In genomic region chr1:100358210-100358609, GRCh38 we compare ENCODE assay signal across 9 cellular contexts. TPM values are rescaled to one million over a fixed set of nuclear protein-coding genes. Genes with fewer than 3 reads are reported as not detected.
DNase-seq lines count a peak whose midpoint lies in the region; ATAC-seq and TF ChIP-seq lines count a peak whose summit lies in the region.
"Had no signal": no experiment of that assay in that cellular context is flagged by ENCODE, and none has a peak within 500 bp of the region (broad histone marks: within the 10 kb centered on the region; RNA-seq: fewer than 3 reads in every experiment).

No MANE protein-coding gene starts in this region.

- TF ChIP-seq CTCF in heart left ventricle (IDR thresholded peaks at IDR 0.05) (peak in 9 of 12 donors; percentile 5 to 43 (median 19)), esophagus muscularis mucosa (IDR thresholded peaks at IDR 0.05) (peak in 2 of 3 experiments; percentile 7 to 26), testis (IDR thresholded peaks at IDR 0.05) (peak in 1 of 3 experiments; percentile 29)

- H3K36me3 ChIP-seq in heart left ventricle: peaks cover 0 to 4% (median 0%) of the 10 kb centered on the region in 9 donors
- H3K36me3 ChIP-seq in esophagus muscularis mucosa: peaks cover 0 to 5% (median 0%) of the 10 kb centered on the region in 4 donors
- H3K36me3 ChIP-seq in testis (ENCODE audit: low read depth, missing control alignments): no peaks in the 10 kb centered on the region

- no peak for TF ChIP-seq EP300 in esophagus muscularis mucosa (IDR thresholded peaks at IDR 0.05)

- H3K27me3 ChIP-seq in heart left ventricle: no peaks in the 10 kb centered on the region
- H3K27me3 ChIP-seq in esophagus muscularis mucosa: no peaks in the 10 kb centered on the region
- H3K27me3 ChIP-seq in testis: no peaks in the 10 kb centered on the region

- H3K4me1 ChIP-seq in heart left ventricle (peaks cover 6 to 80% (median 47%) of the 10 kb centered on the region in 12 donors), esophagus muscularis mucosa (peaks cover 64 to 85% (median 80%) of the 10 kb centered on the region in 4 donors), testis (peaks cover 20% of the 10 kb centered on the region)

- DNase-seq in heart left ventricle (no peak), left ventricle myocardium superior (no peak), OCI-M1 (lab: John Stamatoyannopoulos, UW) (peak; percentile 62), esophagus muscularis mucosa (ENCODE audit: extremely low spot score) (no peak), testis (peak; percentile 21), NCI-H2196 (lab: John Stamatoyannopoulos, UW; ENCODE audit: unreplicated experiment) (no peak), NCI-H2227 (lab: John Stamatoyannopoulos, UW; ENCODE audit: unreplicated experiment) (no peak)
- DNase-seq: head of caudate nucleus had no signal

- H3K27ac ChIP-seq in heart left ventricle (peak overlapping the region in 3 of 12 donors; percentile 13 to 22 (median 14)), esophagus muscularis mucosa (replicated peaks in 1 of 4) (peak overlapping the region; percentile 55 to 68 (median 64)), testis (no peak overlapping the region)

- TF ChIP-seq POLR2A in heart left ventricle (IDR thresholded peaks at IDR 0.05) (no peak), esophagus muscularis mucosa (IDR thresholded peaks at IDR 0.05; ENCODE audit: low read depth) (no peak), testis (IDR thresholded peaks at IDR 0.05) (no peak)

- H3K9me3 ChIP-seq in heart left ventricle: no peaks in the 10 kb centered on the region
- no peaks in the 10 kb centered on the region for H3K9me3 ChIP-seq in esophagus muscularis mucosa
- H3K9me3 ChIP-seq in testis: no peaks in the 10 kb centered on the region

- ATAC-seq in heart left ventricle (no peak), left ventricle myocardium superior (no peak), GM18511 (IDR thresholded peaks at IDR 0.05; ENCODE audit: unreplicated experiment) (no peak)

- H3K4me3 ChIP-seq in heart left ventricle (no peak overlapping the region), esophagus muscularis mucosa (no peak overlapping the region), testis (no peak overlapping the region)

- intact Hi-C loops in heart left ventricle (cut with DNase I) (loop anchor here in 8 of 10 donors (5.0 to 10.0 kb wide), 6 partner anchors 39 to 97 kb away; partner anchors contain the start of gene RTCA (in 1 of the 8)), left ventricle myocardium superior (cut with micrococcal nuclease) (no loop called here), esophagus muscularis mucosa (cut with DNase I) (no loop called here), testis (cut with DNase I; ENCODE audit: low total_unique reads) (no loop called here)

- 47 to 65% (median 56%) methylated on average over 2 of the region's 2 CpGs for WGBS in heart left ventricle, 4 donors
- WGBS in esophagus muscularis mucosa: 44% methylated on average over 2 of the region's 2 CpGs
- WGBS in testis, 2 donors: 36 to 47% methylated on average over 2 of the region's 2 CpGs

RNA-seq across cellular contexts. Expression of gene CDC14A, which starts 5.9 kb away (rescaled TPM):
- total RNA-seq in heart left ventricle: 1 to 10 TPM; 2.2 to 8.8 (median 4.4) TPM
- 1 to 10 TPM; 1.7 to 2.4 TPM for polyA plus RNA-seq in heart left ventricle
- 2.6 TPM for total RNA-seq in left ventricle myocardium superior
- total RNA-seq in esophagus muscularis mucosa: 10 to 100 TPM in 1 of 4 donors, 1 to 10 TPM in 3; 6.6 to 12.2 (median 7.4) TPM
- total RNA-seq in testis: 10 to 100 TPM; 28.3 to 40.6 TPM
- 55.9 TPM for polyA plus RNA-seq in testis (ENCODE audit: insufficient read depth, low read depth, low replicate concordance)

Comparison
In these comparisons a context has a peak if more than half of its experiments do, and no peak if none do; other contexts are left out.
1. intact Hi-C loops: an anchor here in heart left ventricle (5.0 to 10.0 kb wide); none called in left ventricle myocardium superior, esophagus muscularis mucosa and testis.
2. DNase-seq: peak in OCI-M1 (single experiment) and testis (single experiment); none in heart left ventricle (0 of 5), left ventricle myocardium superior (single experiment), esophagus muscularis mucosa (single experiment), NCI-H2196 (single experiment) and NCI-H2227 (single experiment).
3. H3K27ac ChIP-seq: peak in esophagus muscularis mucosa (4 of 4); none in testis (0 of 2).